In the genomic region with DNA sequence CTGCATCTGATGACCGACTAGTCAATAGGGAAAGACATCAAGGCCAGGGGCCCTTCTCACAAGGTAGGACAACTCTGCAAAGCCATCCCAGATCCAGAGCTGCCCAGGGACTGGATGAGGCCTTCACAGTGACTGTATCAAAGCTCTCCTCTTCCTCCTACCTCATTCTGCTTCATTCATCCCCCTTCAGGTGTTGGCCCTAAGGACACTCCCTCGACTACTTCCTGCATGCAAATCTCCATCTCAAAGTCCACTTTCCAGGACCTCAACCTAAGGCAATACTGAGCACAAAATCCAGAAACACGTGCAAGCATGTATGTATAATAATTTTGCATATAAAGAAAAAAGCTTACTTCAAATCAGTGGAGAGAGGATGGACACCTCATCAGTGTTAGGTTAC, we compare ENCODE assay signal across 24 cellular contexts.
"Had no signal": no experiment of that assay in that cellular context is flagged by ENCODE, and none has a peak within 500 bp of the region (broad histone marks: within the 10 kb centered on the region; RNA-seq: fewer than 3 reads in every experiment).

No MANE protein-coding gene starts in this region.

- H3K9me3 Mint-ChIP-seq: effector memory CD8-positive, alpha-beta T cell; mesothelial cell of epicardium; natural killer cell; neural crest cell; stimulated activated naive CD8-positive, alpha-beta T cell treated with anti-CD3 and anti-CD28 coated beads, Interleukin-15, amount 100 ng/mL, for 72 hours had no signal

- H3K27me3 Mint-ChIP-seq: effector memory CD8-positive, alpha-beta T cell; stimulated activated naive CD8-positive, alpha-beta T cell treated with anti-CD3 and anti-CD28 coated beads, Interleukin-15, amount 100 ng/mL, for 72 hours had no signal

- H3K4me1 Mint-ChIP-seq: mesothelial cell of epicardium; stimulated activated naive CD8-positive, alpha-beta T cell treated with anti-CD3 and anti-CD28 coated beads, Interleukin-15, amount 100 ng/mL, for 72 hours had no signal

- H3K27ac Mint-ChIP-seq: effector memory CD8-positive, alpha-beta T cell; mesothelial cell of epicardium; natural killer cell; stimulated activated naive CD8-positive, alpha-beta T cell treated with anti-CD3 and anti-CD28 coated beads, Interleukin-15, amount 100 ng/mL, for 72 hours had no signal

- H3K9me3 ChIP-seq: gastrocnemius medialis, neutrophil, pancreas, right lobe of liver, suprapubic skin, vagina had no signal

- H3K4me1 ChIP-seq: gastrocnemius medialis, right lobe of liver, suprapubic skin, vagina had no signal

- ATAC-seq: effector memory CD8-positive, alpha-beta T cell; gastrocnemius medialis; left lobe of liver; natural killer cell; pancreas; right lobe of liver; stimulated activated naive CD8-positive, alpha-beta T cell treated with anti-CD3 and anti-CD28 coated beads, Interleukin-15, amount 100 ng/mL, for 72 hours had no signal

- H3K27me3 ChIP-seq: gastrocnemius medialis, neutrophil, pancreas, right lobe of liver, suprapubic skin, vagina had no signal

- H3K4me3 ChIP-seq: gastrocnemius medialis, lung, pancreas, right lobe of liver, smooth muscle cell, suprapubic skin, vagina had no signal

- H3K4me3 Mint-ChIP-seq: effector memory CD8-positive, alpha-beta T cell; mesothelial cell of epicardium; natural killer cell; neural crest cell; stimulated activated naive CD8-positive, alpha-beta T cell treated with anti-CD3 and anti-CD28 coated beads, Interleukin-15, amount 100 ng/mL, for 72 hours had no signal

- H3K36me3 ChIP-seq: gastrocnemius medialis had no signal

- DNase-seq: cortex of kidney; effector memory CD8-positive, alpha-beta T cell; foreskin fibroblast; gastrocnemius medialis; head of caudate nucleus; mesenchymal stem cell; natural killer cell; pancreas; right lobe of liver; stimulated activated CD4-positive, alpha-beta T cell treated with anti-CD3 and anti-CD28 coated beads, Interleukin-12 subunit alpha, Interleukin-12 subunit beta, amount 100 ng/mL, for 4 hours; stimulated activated CD4-positive, alpha-beta T cell treated with anti-CD3 and anti-CD28 coated beads, Interleukin-1b, Interleukin-23, amount 100 ng/mL, for 48 hours; stimulated activated CD4-positive, alpha-beta T cell treated with anti-CD3 and anti-CD28 coated beads, Interleukin-4, amount 100 ng/mL, for 1 hour; stimulated activated CD8-positive, alpha-beta memory T cell treated with anti-CD3 and anti-CD28 coated beads, Interleukin-4, amount 100 ng/mL, for 48 hours; stimulated activated naive CD4-positive, alpha-beta T cell; stimulated activated naive CD8-positive, alpha-beta T cell treated with anti-CD3 and anti-CD28 coated beads, Interleukin-15, amount 100 ng/mL, for 72 hours; trophoblast cell had no signal

- H3K36me3 Mint-ChIP-seq: mesothelial cell of epicardium had no signal

- H3K27ac ChIP-seq: gastrocnemius medialis, neutrophil, pancreas, right lobe of liver, suprapubic skin, vagina had no signal
